25 cellular contexts compared by ENCODE assay signal in genomic region chr15:61687651-61688050, GRCh38.
"Had no signal": no experiment of that assay in that cellular context is flagged by ENCODE, and none has a peak within 500 bp of the region (broad histone marks: within the 10 kb centered on the region; RNA-seq: fewer than 3 reads in every experiment).

No MANE protein-coding gene starts in this region.

- DNase-seq: kidney glomerular epithelial cell; left colon; left lung; lower lobe of right lung; mammary epithelial cell; mesenchymal stem cell; naive thymus-derived CD8-positive, alpha-beta T cell; nucleus accumbens; right lobe of liver; stimulated activated CD4-positive, alpha-beta T cell treated with anti-CD3 and anti-CD28 coated beads, Interleukin-1b, Interleukin-23, amount 100 ng/mL, for 48 hours; stimulated activated CD4-positive, alpha-beta T cell treated with anti-CD3 and anti-CD28 coated beads, Interleukin-2, amount 100 ng/mL, for 48 hours; stimulated activated CD4-positive, alpha-beta T cell treated with anti-CD3 and anti-CD28 coated beads, Interleukin-4, amount 100 ng/mL, for 4 hours; stimulated activated CD8-positive, alpha-beta memory T cell treated with anti-CD3 and anti-CD28 coated beads, Interleukin-4, amount 100 ng/mL, for 48 hours; stimulated activated naive CD4-positive, alpha-beta T cell treated with Interleukin-2 at 50 U/mL for 16 hours; stimulated activated naive CD8-positive, alpha-beta T cell treated with anti-CD3 and anti-CD28 coated beads, Interleukin-15, amount 100 ng/mL, for 72 hours; substantia nigra; uterus had no signal

- H3K36me3 ChIP-seq: left lung, lower lobe of right lung, right atrium auricular region, right lobe of liver, tibial nerve, uterus had no signal

- H3K4me1 Mint-ChIP-seq: naive thymus-derived CD8-positive, alpha-beta T cell; nephron; neural crest cell; stimulated activated memory B cell treated with anti-CD40 and anti-IgM and Interleukin-4, amounts not matched to agents 10 μg/mL and 1 μg/mL and 100 μg/mL, for 72 hours; stimulated activated naive CD8-positive, alpha-beta T cell treated with anti-CD3 and anti-CD28 coated beads, Interleukin-15, amount 100 ng/mL, for 72 hours had no signal

- H3K36me3 Mint-ChIP-seq: naive thymus-derived CD8-positive, alpha-beta T cell; stimulated activated memory B cell treated with anti-CD40 and anti-IgM and Interleukin-4, amounts not matched to agents 10 μg/mL and 1 μg/mL and 100 μg/mL, for 72 hours; type B pancreatic cell had no signal

- H3K27ac Mint-ChIP-seq: naive thymus-derived CD8-positive, alpha-beta T cell; nephron; stimulated activated memory B cell treated with anti-CD40 and anti-IgM and Interleukin-4, amounts not matched to agents 10 μg/mL and 1 μg/mL and 100 μg/mL, for 72 hours; stimulated activated naive CD8-positive, alpha-beta T cell treated with anti-CD3 and anti-CD28 coated beads, Interleukin-15, amount 100 ng/mL, for 72 hours; type B pancreatic cell had no signal

- H3K9me3 Mint-ChIP-seq: nephron; stimulated activated memory B cell treated with anti-CD40 and anti-IgM and Interleukin-4, amounts not matched to agents 10 μg/mL and 1 μg/mL and 100 μg/mL, for 72 hours; stimulated activated naive CD8-positive, alpha-beta T cell treated with anti-CD3 and anti-CD28 coated beads, Interleukin-15, amount 100 ng/mL, for 72 hours; type B pancreatic cell had no signal

- H3K9me3 ChIP-seq: left lung, lower lobe of right lung, right atrium auricular region, right lobe of liver, uterus had no signal

- ATAC-seq: left colon; left lung; lower lobe of right lung; naive thymus-derived CD8-positive, alpha-beta T cell; right lobe of liver; stimulated activated memory B cell treated with anti-CD40 and anti-IgM and Interleukin-4, amounts not matched to agents 10 μg/mL and 1 μg/mL and 100 μg/mL, for 72 hours; stimulated activated naive CD8-positive, alpha-beta T cell treated with anti-CD3 and anti-CD28 coated beads, Interleukin-15, amount 100 ng/mL, for 72 hours had no signal

- H3K4me1 ChIP-seq: left lung, lower lobe of right lung, parathyroid adenoma, right atrium auricular region, tibial nerve, uterus had no signal

- H3K27ac ChIP-seq: left lung, lower lobe of right lung, parathyroid adenoma, right atrium auricular region, right lobe of liver, tibial nerve, uterus had no signal

- H3K4me3 Mint-ChIP-seq: naive thymus-derived CD8-positive, alpha-beta T cell; nephron; neural crest cell; stimulated activated memory B cell treated with anti-CD40 and anti-IgM and Interleukin-4, amounts not matched to agents 10 μg/mL and 1 μg/mL and 100 μg/mL, for 72 hours; stimulated activated naive CD8-positive, alpha-beta T cell treated with anti-CD3 and anti-CD28 coated beads, Interleukin-15, amount 100 ng/mL, for 72 hours; type B pancreatic cell had no signal

- H3K27me3 ChIP-seq: left lung, right atrium auricular region, right lobe of liver, tibial nerve, uterus had no signal

- H3K4me3 ChIP-seq: left lung, lower lobe of right lung, right atrium auricular region, right lobe of liver, smooth muscle cell, tibial nerve, uterus had no signal
